24 cellular contexts compared by ENCODE assay signal in the genomic region with DNA sequence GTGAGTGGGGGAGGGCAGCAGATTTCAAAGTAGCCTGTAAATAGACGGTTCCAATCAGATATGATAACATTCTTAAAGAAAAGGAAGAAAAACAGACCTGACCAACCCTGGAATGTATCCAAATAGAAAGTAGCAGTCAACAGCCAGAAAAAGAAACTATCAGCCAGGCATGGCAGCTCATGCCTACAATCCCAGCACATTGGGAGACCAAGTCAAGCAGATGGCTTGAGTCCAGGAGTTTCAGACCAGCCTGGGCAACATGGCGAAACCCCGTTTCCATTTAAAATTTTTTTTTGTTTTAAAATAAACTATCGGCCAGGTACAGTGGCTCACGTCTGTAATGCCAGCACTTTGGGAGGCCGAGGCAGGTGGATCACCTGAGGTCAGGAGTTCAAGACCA.
DNase-seq lines count a peak whose midpoint lies in the region; ATAC-seq and TF ChIP-seq lines count a peak whose summit lies in the region.
"Had no signal": no experiment of that assay in that cellular context is flagged by ENCODE, and none has a peak within 500 bp of the region (broad histone marks: within the 10 kb centered on the region; RNA-seq: fewer than 3 reads in every experiment).

No MANE protein-coding gene starts in this region.

- intact Hi-C loops in activated T-helper 2 cell treated with anti-CD3 and anti-CD28 coated beads, Interferon-gamma antibody, Interleukin-2, Interleukin-4, amounts not matched to agents 10 μg/mL and 5 μg/mL and 100 μg/mL, durations not matched to agents 14 hours and 24 hours and 36 hours (cut with micrococcal nuclease), result no loop called here

- peaks cover 48% of the 10 kb centered on the region for H3K36me3 Mint-ChIP-seq in activated T-helper 2 cell treated with anti-CD3 and anti-CD28 coated beads, Interferon-gamma antibody, Interleukin-2, Interleukin-4, amounts not matched to agents 10 μg/mL and 5 μg/mL and 100 μg/mL, durations not matched to agents 14 hours and 24 hours and 36 hours (ENCODE audit: low read depth)

- H3K9ac ChIP-seq in SK-N-SH, result no peak overlapping the region
- H3K9ac ChIP-seq: BLaER1 had no signal

- no peak for TF ChIP-seq RAD21 in SK-N-SH (IDR thresholded peaks at IDR 0.05; ENCODE audit: low read length)

- WGBS in SK-N-SH (ENCODE audit: low lambda C conversion rate), result 57% methylated on average over 6 of the region's 6 CpGs

- H3K9me3 ChIP-seq in SK-N-SH, result no peaks in the 10 kb centered on the region
- H3K9me3 ChIP-seq: BE2C, BLaER1 had no signal

- H3K36me3 ChIP-seq in SK-N-SH (replicated peaks in 1 of 2; ENCODE audit: control insufficient read depth in 1 of 2, insufficient read depth in 2 of 2, low read length in 1 of 2), result peaks cover 12 to 24% of the 10 kb centered on the region in 2 experiments

- no peak for TF ChIP-seq EP300 in SK-N-SH (IDR thresholded peaks at IDR 0.05; ENCODE audit: borderline replicate concordance in 1 of 2, low read depth in 1 of 2, low read length in 1 of 2)

- H3K27ac Mint-ChIP-seq in activated T-helper 2 cell treated with anti-CD3 and anti-CD28 coated beads, Interferon-gamma antibody, Interleukin-2, Interleukin-4, amounts not matched to agents 10 μg/mL and 5 μg/mL and 100 μg/mL, durations not matched to agents 14 hours and 24 hours and 36 hours, result no peak overlapping the region
- H3K27ac Mint-ChIP-seq: CD4-positive, CD25-positive, alpha-beta regulatory T cell; CD8-positive, alpha-beta memory T cell had no signal

- no peaks in the 10 kb centered on the region for H3K27me3 Mint-ChIP-seq in activated T-helper 2 cell treated with anti-CD3 and anti-CD28 coated beads, Interferon-gamma antibody, Interleukin-2, Interleukin-4, amounts not matched to agents 10 μg/mL and 5 μg/mL and 100 μg/mL, durations not matched to agents 14 hours and 24 hours and 36 hours (ENCODE audit: low read depth)
- H3K27me3 Mint-ChIP-seq: CD4-positive, alpha-beta memory T cell; CD4-positive, CD25-positive, alpha-beta regulatory T cell had no signal

- H3K4me3 ChIP-seq in SK-N-SH (ENCODE audit: low read depth in 2 of 2, low read length in 1 of 2), result no peak overlapping the region
- no peak overlapping the region for H3K4me3 ChIP-seq in fibroblast of pulmonary artery (replicated peaks; ENCODE audit: low read depth, low read length)
- H3K4me3 ChIP-seq: BLaER1 had no signal

- DNase-seq in SK-N-SH, result no peak
- peak; percentile 4 for DNase-seq in amniotic epithelial cell (ENCODE audit: low read depth)
- peak; percentile 3 for DNase-seq in fibroblast of pulmonary artery (ENCODE audit: low read depth)
- DNase-seq in activated T-helper 2 cell treated with anti-CD3 and anti-CD28 coated beads, Interferon-gamma antibody, Interleukin-2, Interleukin-4, amounts not matched to agents 10 μg/mL and 5 μg/mL and 100 μg/mL, durations not matched to agents 14 hours and 24 hours and 36 hours (ENCODE audit: low spot score), result no peak
- DNase-seq in NCI-H1436 (lab: John Stamatoyannopoulos, UW), result no peak
- DNase-seq: ACHN; BE2C; C1 segment of cervical spinal cord; CD4-positive, alpha-beta memory T cell; CD4-positive, CD25-positive, alpha-beta regulatory T cell; CD8-positive, alpha-beta memory T cell; COR-L47; DMS 273 treated with DMSO at 0.1 percent for 48 hours; DMS153; DMS53; DMS79; DND-41; EL; GF-D8 had no signal

- no peaks in the 10 kb centered on the region for H3K4me1 ChIP-seq in SK-N-SH (ENCODE audit: control insufficient read depth in 1 of 2, insufficient read depth in 2 of 2, low read depth in 1 of 2, low read length in 1 of 2)
- H3K4me1 ChIP-seq: BE2C, BLaER1 had no signal

- no peaks in the 10 kb centered on the region for H3K4me1 Mint-ChIP-seq in activated T-helper 2 cell treated with anti-CD3 and anti-CD28 coated beads, Interferon-gamma antibody, Interleukin-2, Interleukin-4, amounts not matched to agents 10 μg/mL and 5 μg/mL and 100 μg/mL, durations not matched to agents 14 hours and 24 hours and 36 hours (ENCODE audit: low read depth)
- H3K4me1 Mint-ChIP-seq: CD14-positive monocyte; CD4-positive, alpha-beta memory T cell; CD8-positive, alpha-beta memory T cell had no signal

- no peaks in the 10 kb centered on the region for H4K20me1 ChIP-seq in SK-N-SH (ENCODE audit: insufficient read depth)

- POLR2A ChIA-PET in SK-N-SH (lab: Yijun Ruan, JAX), result no interaction called here

- H3K9me3 Mint-ChIP-seq in activated T-helper 2 cell treated with anti-CD3 and anti-CD28 coated beads, Interferon-gamma antibody, Interleukin-2, Interleukin-4, amounts not matched to agents 10 μg/mL and 5 μg/mL and 100 μg/mL, durations not matched to agents 14 hours and 24 hours and 36 hours, result no peaks in the 10 kb centered on the region
- H3K9me3 Mint-ChIP-seq: CD14-positive monocyte; CD4-positive, CD25-positive, alpha-beta regulatory T cell; CD8-positive, alpha-beta memory T cell had no signal

- no peak overlapping the region for H3K4me3 Mint-ChIP-seq in activated T-helper 2 cell treated with anti-CD3 and anti-CD28 coated beads, Interferon-gamma antibody, Interleukin-2, Interleukin-4, amounts not matched to agents 10 μg/mL and 5 μg/mL and 100 μg/mL, durations not matched to agents 14 hours and 24 hours and 36 hours (ENCODE audit: low read depth)
- H3K4me3 Mint-ChIP-seq: CD14-positive monocyte; CD4-positive, alpha-beta memory T cell; CD4-positive, CD25-positive, alpha-beta regulatory T cell; CD8-positive, alpha-beta memory T cell had no signal

- H3K4me2 ChIP-seq in SK-N-SH, result no peak overlapping the region
- H3K4me2 ChIP-seq: BLaER1 had no signal

- CTCF ChIA-PET in SK-N-SH (lab: Yijun Ruan, JAX), result no interaction called here

- H3K27ac ChIP-seq in SK-N-SH (ENCODE audit: low read depth in 2 of 2, low read length in 1 of 2), result no peak overlapping the region
- H3K27ac ChIP-seq: 22Rv1, BLaER1 had no signal

- H2AFZ ChIP-seq in SK-N-SH (ENCODE audit: low read depth), result no peak overlapping the region

- H3K9me2 ChIP-seq in SK-N-SH, result no peaks in the 10 kb centered on the region

- H3K79me2 ChIP-seq in SK-N-SH (ENCODE audit: insufficient read depth), result no peaks in the 10 kb centered on the region

- no peak for ATAC-seq in SK-N-SH treated with all-trans-retinoic acid at 6 μM for 48 hours
- no peak for ATAC-seq in HG03045 (IDR thresholded peaks at IDR 0.05; ENCODE audit: unreplicated experiment)

- H3F3A ChIP-seq in SK-N-SH (replicated peaks; ENCODE audit: insufficient read depth), result no peaks in the 10 kb centered on the region

- no peaks in the 10 kb centered on the region for H3K27me3 ChIP-seq in SK-N-SH (ENCODE audit: insufficient read depth)
- H3K27me3 ChIP-seq: BE2C had no signal

- no peak for TF ChIP-seq CTCF in SK-N-SH (IDR thresholded peaks at IDR 0.05)
- no peak for TF ChIP-seq CTCF in fibroblast of pulmonary artery (IDR thresholded peaks at IDR 0.05; ENCODE audit: low read length, missing control alignments)

TF ChIP-seq in SK-N-SH treated with all-trans-retinoic acid at 6 μM for 48 hours, 23 proteins besides CTCF, POLR2A, EP300 and RAD21:
- TF ChIP-seq ISL1 (CRISPR knock-in tag; IDR thresholded peaks at IDR 0.05) (peak; percentile 27; the same call in 1 of the 2 replicates), OSR1 (CRISPR knock-in tag; IDR thresholded peaks at IDR 0.05) (no peak)
TF ChIP-seq in SK-N-SH treated with all-trans-retinoic acid at 6 μM for 48 hours: peak in this region for 1.

TF ChIP-seq in SK-N-SH, 30 proteins besides CTCF, POLR2A, EP300 and RAD21 (continues in another document):
- TF ChIP-seq NRF1 (IDR thresholded peaks at IDR 0.05; ENCODE audit: low read depth, low read length) (no peak), FOXJ3 (CRISPR knock-in tag; IDR thresholded peaks at IDR 0.05) (no peak), MEF2A (IDR thresholded peaks at IDR 0.05; ENCODE audit: borderline replicate concordance, low read depth) (no peak), RCOR1 (IDR thresholded peaks at IDR 0.05; ENCODE audit: low read length) (no peak), EZH2phosphoT487 (IDR thresholded peaks at IDR 0.05; ENCODE audit: borderline replicate concordance, low read depth) (no peak), TAF1 (IDR thresholded peaks at IDR 0.05; ENCODE audit: borderline replicate concordance, low read depth, low read length) (no peak), RXRA (IDR thresholded peaks at IDR 0.05; ENCODE audit: borderline replicate concordance, low read depth) (no peak), MXI1 (IDR thresholded peaks at IDR 0.05; ENCODE audit: low read depth, low read length) (no peak), CHD2 (IDR thresholded peaks at IDR 0.05; ENCODE audit: low read length, partially characterized antibody) (no peak)
- TF ChIP-seq, protein P1, sequence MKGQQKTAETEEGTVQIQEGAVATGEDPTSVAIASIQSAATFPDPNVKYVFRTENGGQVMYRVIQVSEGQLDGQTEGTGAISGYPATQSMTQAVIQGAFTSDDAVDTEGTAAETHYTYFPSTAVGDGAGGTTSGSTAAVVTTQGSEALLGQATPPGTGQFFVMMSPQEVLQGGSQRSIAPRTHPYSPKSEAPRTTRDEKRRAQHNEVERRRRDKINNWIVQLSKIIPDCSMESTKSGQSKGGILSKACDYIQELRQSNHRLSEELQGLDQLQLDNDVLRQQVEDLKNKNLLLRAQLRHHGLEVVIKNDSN (IDR thresholded peaks at IDR 0.05; ENCODE audit: borderline replicate concordance, low read depth), result no peak
- TF ChIP-seq, protein P2, sequence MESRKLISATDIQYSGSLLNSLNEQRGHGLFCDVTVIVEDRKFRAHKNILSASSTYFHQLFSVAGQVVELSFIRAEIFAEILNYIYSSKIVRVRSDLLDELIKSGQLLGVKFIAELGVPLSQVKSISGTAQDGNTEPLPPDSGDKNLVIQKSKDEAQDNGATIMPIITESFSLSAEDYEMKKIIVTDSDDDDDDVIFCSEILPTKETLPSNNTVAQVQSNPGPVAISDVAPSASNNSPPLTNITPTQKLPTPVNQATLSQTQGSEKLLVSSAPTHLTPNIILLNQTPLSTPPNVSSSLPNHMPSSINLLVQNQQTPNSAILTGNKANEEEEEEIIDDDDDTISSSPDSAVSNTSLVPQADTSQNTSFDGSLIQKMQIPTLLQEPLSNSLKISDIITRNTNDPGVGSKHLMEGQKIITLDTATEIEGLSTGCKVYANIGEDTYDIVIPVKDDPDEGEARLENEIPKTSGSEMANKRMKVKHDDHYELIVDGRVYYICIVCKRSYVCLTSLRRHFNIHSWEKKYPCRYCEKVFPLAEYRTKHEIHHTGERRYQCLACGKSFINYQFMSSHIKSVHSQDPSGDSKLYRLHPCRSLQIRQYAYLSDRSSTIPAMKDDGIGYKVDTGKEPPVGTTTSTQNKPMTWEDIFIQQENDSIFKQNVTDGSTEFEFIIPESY (IDR thresholded peaks at IDR 0.05; ENCODE audit: borderline replicate concordance, low read depth), result no peak
- TF ChIP-seq, protein P3, sequence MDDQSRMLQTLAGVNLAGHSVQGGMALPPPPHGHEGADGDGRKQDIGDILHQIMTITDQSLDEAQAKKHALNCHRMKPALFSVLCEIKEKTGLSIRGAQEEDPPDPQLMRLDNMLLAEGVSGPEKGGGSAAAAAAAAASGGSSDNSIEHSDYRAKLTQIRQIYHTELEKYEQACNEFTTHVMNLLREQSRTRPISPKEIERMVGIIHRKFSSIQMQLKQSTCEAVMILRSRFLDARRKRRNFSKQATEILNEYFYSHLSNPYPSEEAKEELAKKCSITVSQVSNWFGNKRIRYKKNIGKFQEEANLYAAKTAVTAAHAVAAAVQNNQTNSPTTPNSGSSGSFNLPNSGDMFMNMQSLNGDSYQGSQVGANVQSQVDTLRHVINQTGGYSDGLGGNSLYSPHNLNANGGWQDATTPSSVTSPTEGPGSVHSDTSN (IDR thresholded peaks at IDR 0.05), result no peak

Comparison
In these comparisons a context has a peak if more than half of its experiments do, and no peak if none do; other contexts are left out.
1. DNase-seq: peak in amniotic epithelial cell (single experiment) and fibroblast of pulmonary artery (single experiment); none in SK-N-SH (single experiment), activated T-helper 2 cell treated with anti-CD3 and anti-CD28 coated beads, Interferon-gamma antibody, Interleukin-2, Interleukin-4, amounts not matched to agents 10 μg/mL and 5 μg/mL and 100 μg/mL, durations not matched to agents 14 hours and 24 hours and 36 hours (single experiment) and NCI-H1436 (single experiment).